Comparison of ENCODE assay signal across 8 cellular contexts in the genomic region with DNA sequence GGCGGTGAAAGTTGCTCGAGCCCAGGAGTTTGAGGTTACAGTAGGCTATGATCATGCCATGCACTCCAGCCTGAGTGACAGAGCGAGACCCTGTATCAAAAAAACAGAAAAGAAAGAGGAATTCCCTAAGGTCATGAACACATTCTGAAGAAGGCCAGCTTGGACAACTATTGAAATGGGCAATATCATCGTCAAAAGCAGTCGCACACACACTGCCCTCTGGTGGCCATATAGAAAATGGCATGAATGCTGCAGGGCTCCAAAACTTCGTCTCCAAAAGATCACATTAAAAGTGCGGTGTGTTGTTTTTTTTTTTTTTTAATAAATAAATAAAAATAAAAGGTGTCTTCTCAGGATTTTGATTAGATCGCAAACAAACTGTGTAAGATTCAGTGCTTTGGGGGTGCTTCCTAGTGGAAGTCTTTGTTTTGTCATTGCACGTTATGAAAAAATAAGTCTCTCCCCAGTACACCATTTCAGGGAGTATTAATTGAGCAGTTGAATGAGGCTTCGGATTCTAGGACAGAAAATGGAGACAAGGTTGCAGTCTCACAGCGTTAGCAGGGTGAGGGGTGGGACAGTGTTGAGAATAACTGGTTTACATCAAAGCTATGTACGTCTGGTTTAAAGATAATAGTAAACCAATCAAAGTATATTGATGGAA.
DNase-seq lines count a peak whose midpoint lies in the region; ATAC-seq and TF ChIP-seq lines count a peak whose summit lies in the region.

No MANE protein-coding gene starts in this region.

- intact Hi-C loops in cardiac septum (cut with DNase I), result no loop called here

- H3K36me3 Mint-ChIP-seq in mesothelial cell of epicardium, result no peaks in the 10 kb centered on the region
- H3K36me3 Mint-ChIP-seq in activated T-helper 17 cell treated with anti-CD3 and anti-CD28 coated beads, Interleukin-2, amount 50 U/mL, for 72 hours (ENCODE audit: low read depth), result no peaks in the 10 kb centered on the region

- H3K4me3 ChIP-seq in adipocyte (ENCODE audit: low read length), result no peak overlapping the region

- H3K4me1 ChIP-seq in adipocyte (ENCODE audit: control insufficient read depth, insufficient read depth, low read length), result peaks cover 13% of the 10 kb centered on the region

- H3K27me3 Mint-ChIP-seq in mesothelial cell of epicardium (ENCODE audit: low read depth), result peaks cover 24% of the 10 kb centered on the region
- peaks cover 9% of the 10 kb centered on the region for H3K27me3 Mint-ChIP-seq in activated T-helper 17 cell treated with anti-CD3 and anti-CD28 coated beads, Interleukin-2, amount 50 U/mL, for 72 hours

- no peak overlapping the region for H3K27ac Mint-ChIP-seq in mesothelial cell of epicardium
- H3K27ac Mint-ChIP-seq in activated T-helper 17 cell treated with anti-CD3 and anti-CD28 coated beads, Interleukin-2, amount 50 U/mL, for 72 hours, result no peak overlapping the region

- H3K4me3 Mint-ChIP-seq in mesothelial cell of epicardium, result no peak overlapping the region
- no peak overlapping the region for H3K4me3 Mint-ChIP-seq in activated T-helper 17 cell treated with anti-CD3 and anti-CD28 coated beads, Interleukin-2, amount 50 U/mL, for 72 hours

- TF ChIP-seq CTCF in mesothelial cell of epicardium (IDR thresholded peaks at IDR 0.05; ENCODE audit: unreplicated experiment), result peak; percentile 81

- H3K9ac ChIP-seq in adipocyte (ENCODE audit: low read length), result no peak overlapping the region

- DNase-seq in NCI-H345 treated with DMSO at 0.1 percent for 48 hours (lab: John Stamatoyannopoulos, UW; ENCODE audit: unreplicated experiment) (peak; percentile 18), NCI-H345 (lab: John Stamatoyannopoulos, UW) (no peak), adipocyte (ENCODE audit: low read depth) (peak; percentile 48), mesothelial cell of epicardium (ENCODE audit: low spot score in 2 of 2, unreplicated experiment in 2 of 2) (no peak), NCI-H187 (lab: John Stamatoyannopoulos, UW) (no peak), cardiac septum (ENCODE audit: low spot score) (no peak)

- H3K4me1 Mint-ChIP-seq in mesothelial cell of epicardium, result peaks cover 3% of the 10 kb centered on the region
- no peaks in the 10 kb centered on the region for H3K4me1 Mint-ChIP-seq in activated T-helper 17 cell treated with anti-CD3 and anti-CD28 coated beads, Interleukin-2, amount 50 U/mL, for 72 hours

- peaks cover 15% of the 10 kb centered on the region for H3K27me3 ChIP-seq in adipocyte (replicated peaks; ENCODE audit: control insufficient read depth, insufficient read depth, low read length)

- no peaks in the 10 kb centered on the region for H3K9me3 ChIP-seq in adipocyte (ENCODE audit: control insufficient read depth, low read length)

- peaks cover 3% of the 10 kb centered on the region for H3K9me3 Mint-ChIP-seq in mesothelial cell of epicardium
- no peaks in the 10 kb centered on the region for H3K9me3 Mint-ChIP-seq in activated T-helper 17 cell treated with anti-CD3 and anti-CD28 coated beads, Interleukin-2, amount 50 U/mL, for 72 hours

- ATAC-seq in HG02852 (IDR thresholded peaks at IDR 0.05; ENCODE audit: unreplicated experiment), result peak; percentile 47
- no peak for ATAC-seq in activated T-helper 17 cell treated with anti-CD3 and anti-CD28 coated beads, Interleukin-2, amount 50 U/mL, for 72 hours (replicated peaks)

- no peaks in the 10 kb centered on the region for H3K36me3 ChIP-seq in adipocyte (ENCODE audit: control insufficient read depth, insufficient read depth, low read length, severe bottlenecking)

Comparison
In these comparisons a context has a peak if more than half of its experiments do, and no peak if none do; other contexts are left out.
1. DNase-seq: peak in NCI-H345 treated with DMSO at 0.1 percent for 48 hours (single experiment) and adipocyte (single experiment); none in NCI-H345 (single experiment), mesothelial cell of epicardium (0 of 2), NCI-H187 (0 of 2) and cardiac septum (single experiment).